17 cellular contexts compared by ENCODE assay signal in genomic region chr6:25061289-25061945, GRCh38.
DNase-seq lines count a peak whose midpoint lies in the region; ATAC-seq and TF ChIP-seq lines count a peak whose summit lies in the region.
"Had no signal": no experiment of that assay in that cellular context is flagged by ENCODE, and none has a peak within 500 bp of the region (broad histone marks: within the 10 kb centered on the region; RNA-seq: fewer than 3 reads in every experiment).

No MANE protein-coding gene starts in this region.

- peak overlapping the region; percentile 50 for H3K4me3 Mint-ChIP-seq in nephron progenitor cell
- H3K4me3 Mint-ChIP-seq: activated naive CD8-positive, alpha-beta T cell treated with anti-CD3 and anti-CD28 coated beads, Interleukin-2, amount 10 ng/mL, durations not matched to agents 7 days and 5 days had no signal

- peaks cover 23% of the 10 kb centered on the region for H3K4me1 Mint-ChIP-seq in nephron progenitor cell

- H3K27ac Mint-ChIP-seq in nephron progenitor cell = peak overlapping the region; percentile 95
- H3K27ac Mint-ChIP-seq: activated naive CD8-positive, alpha-beta T cell treated with anti-CD3 and anti-CD28 coated beads, Interleukin-2, amount 10 ng/mL, durations not matched to agents 7 days and 5 days had no signal

- H3K4me1 ChIP-seq in ACC112 (ENCODE audit: control insufficient read depth, insufficient read depth, low read length, unreplicated experiment) (peaks cover 12% of the 10 kb centered on the region), HUES64 (ENCODE audit: insufficient read depth, low read length) (peaks cover 21% of the 10 kb centered on the region)
- H3K4me1 ChIP-seq: A549, foreskin keratinocyte, SJCRH30, tibial artery had no signal

- H3K27me3 Mint-ChIP-seq in nephron progenitor cell (ENCODE audit: low read depth, poor library complexity) = peaks cover 4% of the 10 kb centered on the region

- CTCF ChIA-PET in RWPE1 (lab: Yijun Ruan, JAX) = interaction anchor here (0.6 kb wide), 1 partner anchor 112 kb away, joined by 3 read pairs; no protein-coding TSS in a partner anchor

- POLR2A ChIA-PET in RWPE1 (lab: Yijun Ruan, JAX; ENCODE audit: low non-redundant PET) = no interaction called here

- 0 out of 2 replicates have a peak, but pooled peaks cover 3% of the 10 kb centered on the region for H3K9me3 ChIP-seq in HUES64 (ENCODE audit: insufficient read depth, low read depth, low read length)
- H3K9me3 ChIP-seq: A549, SJCRH30, tibial artery had no signal

- H3K27me3 ChIP-seq in ACC112 (ENCODE audit: insufficient read depth, low read length) (no peaks in the 10 kb centered on the region), HUES64 (ENCODE audit: insufficient read depth, low read length) (no peaks in the 10 kb centered on the region)
- H3K27me3 ChIP-seq: foreskin keratinocyte, SJCRH30, tibial artery had no signal

- H3K4me3 ChIP-seq in ACC112 (ENCODE audit: low read depth, low read length) (peak overlapping the region; percentile 19; the same call in 1 of the 2 replicates), HUES64 (ENCODE audit: low read length) (no peak overlapping the region)
- H3K4me3 ChIP-seq: A549, SJCRH30, tibial artery had no signal

- no peaks in the 10 kb centered on the region for H3K36me3 Mint-ChIP-seq in nephron progenitor cell (ENCODE audit: low read depth)

- H3K36me3 ChIP-seq in ACC112 (ENCODE audit: insufficient read depth, low read length) = no peaks in the 10 kb centered on the region
- no peaks in the 10 kb centered on the region for H3K36me3 ChIP-seq in HUES64 (ENCODE audit: insufficient read depth, low read length)
- H3K36me3 ChIP-seq: SJCRH30, tibial artery had no signal

- peak; percentile 36 for DNase-seq in epidermal melanocyte (ENCODE audit: insufficient read length, low spot score)
- no peak for DNase-seq in nephron progenitor cell
- no peak for DNase-seq in NOMO-1 (lab: John Stamatoyannopoulos, UW; ENCODE audit: unreplicated experiment in 2 of 2)
- DNase-seq in SIG-M5 (lab: John Stamatoyannopoulos, UW) = no peak
- DNase-seq in RWPE1 (ENCODE audit: low spot score) = no peak
- DNase-seq: activated naive CD8-positive, alpha-beta T cell treated with anti-CD3 and anti-CD28 coated beads, Interleukin-2, amount 10 ng/mL, durations not matched to agents 7 days and 5 days; cortex of kidney; foreskin keratinocyte; Karpas-422; NCI-H187; stimulated activated CD4-positive, alpha-beta T cell treated with anti-CD3 and anti-CD28 coated beads, Interleukin-12 subunit alpha, Interleukin-12 subunit beta, amount 100 ng/mL, for 4 hours; tibial artery had no signal

- 39% methylated on average over 5 of the region's 7 CpGs for WGBS in HUES64

- H3K79me2 ChIP-seq in ACC112 (ENCODE audit: control insufficient read depth, insufficient read depth, low read length, unreplicated experiment) = no peaks in the 10 kb centered on the region

- peak overlapping the region; percentile 94 for H2AFZ ChIP-seq in ACC112 (ENCODE audit: low read length, unreplicated experiment)

- ATAC-seq in GM19463 (IDR thresholded peaks at IDR 0.05; ENCODE audit: unreplicated experiment) = no peak
- ATAC-seq: A549, foreskin keratinocyte had no signal

- peak overlapping the region; percentile 40; the same call in 1 of the 2 replicates for H3K9ac ChIP-seq in HUES64 (ENCODE audit: low read depth, low read length)

- H3K9me3 Mint-ChIP-seq in nephron progenitor cell = peaks cover 12% of the 10 kb centered on the region
- H3K9me3 Mint-ChIP-seq: activated naive CD8-positive, alpha-beta T cell treated with anti-CD3 and anti-CD28 coated beads, Interleukin-2, amount 10 ng/mL, durations not matched to agents 7 days and 5 days had no signal

- H3K27ac ChIP-seq in ACC112 (ENCODE audit: low read depth, low read length) (peak overlapping the region; percentile 45), HUES64 (ENCODE audit: low read depth, low read length) (peak overlapping the region; percentile 91), RWPE1 (no peak overlapping the region)
- H3K27ac ChIP-seq: A549, foreskin keratinocyte, SJCRH30, tibial artery had no signal

- no peak for TF ChIP-seq CTCF in nephron progenitor cell (IDR thresholded peaks at IDR 0.05)
- TF ChIP-seq CTCF in RWPE1 (conservative IDR thresholded peaks at IDR 0.05; ENCODE audit: low read depth) = no peak
